Comparison of ENCODE assay signal across 18 cellular contexts in genomic region chr6:1593958-1594314, GRCh38. TPM values are rescaled to one million over a fixed set of nuclear protein-coding genes. Genes with fewer than 3 reads are reported as not detected.
DNase-seq lines count a peak whose midpoint lies in the region; ATAC-seq and TF ChIP-seq lines count a peak whose summit lies in the region.
"Had no signal": no experiment of that assay in that cellular context is flagged by ENCODE, and none has a peak within 500 bp of the region (broad histone marks: within the 10 kb centered on the region; RNA-seq: fewer than 3 reads in every experiment).

No MANE protein-coding gene starts in this region.

- peaks cover 9% of the 10 kb centered on the region for H3K9me3 Mint-ChIP-seq in Caco-2 (ENCODE audit: unreplicated experiment)
- no peaks in the 10 kb centered on the region for H3K9me3 Mint-ChIP-seq in WTC11

- H3K4me3 ChIP-seq in BLaER1, result no peak overlapping the region
- no peak overlapping the region for H3K4me3 ChIP-seq in Caco-2 (ENCODE audit: low read depth, low read length)
- no peak overlapping the region for H3K4me3 ChIP-seq in RWPE2 (ENCODE audit: severe bottlenecking)
- H3K4me3 ChIP-seq: GM23248, K562, SJSA1 had no signal

- H3K27ac ChIP-seq in BLaER1 (no peak overlapping the region), RWPE2 (ENCODE audit: poor library complexity, severe bottlenecking) (no peak overlapping the region)
- H3K27ac ChIP-seq: GM23248, SJSA1 had no signal

- POLR2A ChIA-PET in Caco-2 (lab: Charles Lee) (no interaction called here), WTC11 (lab: Charles Lee) (no interaction called here)

- H3K9me3 ChIP-seq in BLaER1 (no peaks in the 10 kb centered on the region), Caco-2 (no peaks in the 10 kb centered on the region), RWPE2 (ENCODE audit: severe bottlenecking) (peaks cover 2% of the 10 kb centered on the region)
- H3K9me3 ChIP-seq: SJSA1 had no signal

- H3K36me3 Mint-ChIP-seq in Caco-2 (ENCODE audit: insufficient read depth, unreplicated experiment) (peaks cover 4% of the 10 kb centered on the region), WTC11 (no peaks in the 10 kb centered on the region)

- no peak overlapping the region for H3K9ac ChIP-seq in BLaER1
- H3K9ac ChIP-seq: GM23248 had no signal

- H3K4me1 Mint-ChIP-seq in Caco-2 (ENCODE audit: low read depth, unreplicated experiment) (peaks cover 27% of the 10 kb centered on the region), WTC11 (peaks cover 25% of the 10 kb centered on the region)

- H3K4me2 ChIP-seq in BLaER1, result peak overlapping the region; percentile 99; the same call in 1 of the 2 replicates

- H4K20me1 ChIP-seq in BLaER1, result peaks cover 9% of the 10 kb centered on the region; the same call in 1 of the 2 replicates

- H3K27ac Mint-ChIP-seq in Caco-2 (ENCODE audit: unreplicated experiment) (no peak overlapping the region), WTC11 (no peak overlapping the region)

- H3K4me1 ChIP-seq in BLaER1 (peaks cover 23% of the 10 kb centered on the region), Caco-2 (peaks cover 29% of the 10 kb centered on the region), RWPE2 (ENCODE audit: insufficient read depth, poor library complexity, severe bottlenecking) (peaks cover 4% of the 10 kb centered on the region)

- TF ChIP-seq CTCF in Caco-2 (IDR thresholded peaks at IDR 0.05; ENCODE audit: insufficient read depth in 1 of 2, low read depth in 1 of 2, low read length in 1 of 2, severe bottlenecking in 1 of 2, unreplicated experiment in 1 of 2) (no peak), RWPE2 (IDR thresholded peaks at IDR 0.05; ENCODE audit: poor library complexity, severe bottlenecking) (no peak), WTC11 (IDR thresholded peaks at IDR 0.05) (no peak)

- peaks cover 29% of the 10 kb centered on the region for H3K27me3 ChIP-seq in BLaER1
- H3K27me3 ChIP-seq in Caco-2 (replicated peaks; ENCODE audit: control insufficient read depth, insufficient read depth, low read length), result no peaks in the 10 kb centered on the region
- H3K27me3 ChIP-seq in RWPE2 (ENCODE audit: insufficient read depth, poor library complexity, severe bottlenecking), result peaks cover 17% of the 10 kb centered on the region
- H3K27me3 ChIP-seq: SJSA1 had no signal

- BruUV-seq in Caco-2 (replicated peaks; lab: Mats Ljungman, UMichigan), result no TSS peak

- no peaks in the 10 kb centered on the region for H3K36me3 ChIP-seq in BLaER1
- H3K36me3 ChIP-seq in Caco-2 (ENCODE audit: control insufficient read depth, insufficient read depth, low read length), result no peaks in the 10 kb centered on the region
- H3K36me3 ChIP-seq in RWPE2 (ENCODE audit: low read depth), result no peaks in the 10 kb centered on the region
- H3K36me3 ChIP-seq: SJSA1 had no signal

- ATAC-seq in RWPE2 (ENCODE audit: low read depth) (peak; percentile 14; the same call in 1 of the 3 replicates), HG03135 (IDR thresholded peaks at IDR 0.05; ENCODE audit: unreplicated experiment) (no peak), WTC11 (no peak)
- ATAC-seq: K562 had no signal

- peaks cover 5% of the 10 kb centered on the region for H3K27me3 Mint-ChIP-seq in Caco-2 (ENCODE audit: insufficient read depth, unreplicated experiment)
- peaks cover 21% of the 10 kb centered on the region for H3K27me3 Mint-ChIP-seq in WTC11 (ENCODE audit: low read depth)

- H3K4me3 Mint-ChIP-seq in Caco-2 (ENCODE audit: unreplicated experiment) (peak overlapping the region; percentile 65), WTC11 (no peak overlapping the region)

- no peak for DNase-seq in Caco-2
- DNase-seq in RWPE2 (ENCODE audit: low spot score), result no peak
- DNase-seq in mesenteric fat pad (ENCODE audit: low spot score), result peak; percentile 71
- no peak for DNase-seq in NCI-H2029 (lab: John Stamatoyannopoulos, UW)
- DNase-seq in WTC11 (ENCODE audit: low spot score), result no peak
- DNase-seq: C1 segment of cervical spinal cord, DND-41, GM23248, HCEC 1CT, NCI-H1105 treated with DMSO at 0.1 percent for 48 hours, NCI-H1694, NCI-H345, NCI-H524 treated with DMSO at 0.1 percent for 48 hours, SW 1271 had no signal

- CTCF ChIA-PET in Caco-2 (lab: Charles Lee) (interaction anchor here (0.9 kb wide), 1 partner anchor 70 kb away, joined by 4 read pairs; no protein-coding TSS in a partner anchor), WTC11 (lab: Charles Lee) (interaction anchor here (0.5 to 1.3 kb wide), 3 partner anchors 51 to 760 kb away, joined by 3 to 4 read pairs (median 3); no protein-coding TSS in a partner anchor)

- intact Hi-C loops in Caco-2 (cut with micrococcal nuclease; ENCODE audit: unreplicated experiment), result no loop called here

TF ChIP-seq in WTC11, 78 proteins besides CTCF, POLR2A, EP300 and RAD21 (continues in another document):
- TF ChIP-seq, protein P1, sequence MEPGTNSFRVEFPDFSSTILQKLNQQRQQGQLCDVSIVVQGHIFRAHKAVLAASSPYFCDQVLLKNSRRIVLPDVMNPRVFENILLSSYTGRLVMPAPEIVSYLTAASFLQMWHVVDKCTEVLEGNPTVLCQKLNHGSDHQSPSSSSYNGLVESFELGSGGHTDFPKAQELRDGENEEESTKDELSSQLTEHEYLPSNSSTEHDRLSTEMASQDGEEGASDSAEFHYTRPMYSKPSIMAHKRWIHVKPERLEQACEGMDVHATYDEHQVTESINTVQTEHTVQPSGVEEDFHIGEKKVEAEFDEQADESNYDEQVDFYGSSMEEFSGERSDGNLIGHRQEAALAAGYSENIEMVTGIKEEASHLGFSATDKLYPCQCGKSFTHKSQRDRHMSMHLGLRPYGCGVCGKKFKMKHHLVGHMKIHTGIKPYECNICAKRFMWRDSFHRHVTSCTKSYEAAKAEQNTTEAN (CRISPR knock-in tag; IDR thresholded peaks at IDR 0.05), result no peak
- no peak for TF ChIP-seq ERG (CRISPR knock-in tag; IDR thresholded peaks at IDR 0.05)
- TF ChIP-seq, protein P2, sequence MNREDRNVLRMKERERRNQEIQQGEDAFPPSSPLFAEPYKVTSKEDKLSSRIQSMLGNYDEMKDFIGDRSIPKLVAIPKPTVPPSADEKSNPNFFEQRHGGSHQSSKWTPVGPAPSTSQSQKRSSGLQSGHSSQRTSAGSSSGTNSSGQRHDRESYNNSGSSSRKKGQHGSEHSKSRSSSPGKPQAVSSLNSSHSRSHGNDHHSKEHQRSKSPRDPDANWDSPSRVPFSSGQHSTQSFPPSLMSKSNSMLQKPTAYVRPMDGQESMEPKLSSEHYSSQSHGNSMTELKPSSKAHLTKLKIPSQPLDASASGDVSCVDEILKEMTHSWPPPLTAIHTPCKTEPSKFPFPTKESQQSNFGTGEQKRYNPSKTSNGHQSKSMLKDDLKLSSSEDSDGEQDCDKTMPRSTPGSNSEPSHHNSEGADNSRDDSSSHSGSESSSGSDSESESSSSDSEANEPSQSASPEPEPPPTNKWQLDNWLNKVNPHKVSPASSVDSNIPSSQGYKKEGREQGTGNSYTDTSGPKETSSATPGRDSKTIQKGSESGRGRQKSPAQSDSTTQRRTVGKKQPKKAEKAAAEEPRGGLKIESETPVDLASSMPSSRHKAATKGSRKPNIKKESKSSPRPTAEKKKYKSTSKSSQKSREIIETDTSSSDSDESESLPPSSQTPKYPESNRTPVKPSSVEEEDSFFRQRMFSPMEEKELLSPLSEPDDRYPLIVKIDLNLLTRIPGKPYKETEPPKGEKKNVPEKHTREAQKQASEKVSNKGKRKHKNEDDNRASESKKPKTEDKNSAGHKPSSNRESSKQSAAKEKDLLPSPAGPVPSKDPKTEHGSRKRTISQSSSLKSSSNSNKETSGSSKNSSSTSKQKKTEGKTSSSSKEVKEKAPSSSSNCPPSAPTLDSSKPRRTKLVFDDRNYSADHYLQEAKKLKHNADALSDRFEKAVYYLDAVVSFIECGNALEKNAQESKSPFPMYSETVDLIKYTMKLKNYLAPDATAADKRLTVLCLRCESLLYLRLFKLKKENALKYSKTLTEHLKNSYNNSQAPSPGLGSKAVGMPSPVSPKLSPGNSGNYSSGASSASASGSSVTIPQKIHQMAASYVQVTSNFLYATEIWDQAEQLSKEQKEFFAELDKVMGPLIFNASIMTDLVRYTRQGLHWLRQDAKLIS (CRISPR knock-in tag; IDR thresholded peaks at IDR 0.05; ENCODE audit: borderline replicate concordance), result no peak

RNA-seq across cellular contexts. Expression of gene FOXC1, which starts 15.8 kb away (rescaled TPM):
- total RNA-seq in Caco-2 (2022) (6.8 and 7.1 TPM in 2 replicates), mesenteric fat pad (7.6 TPM), WTC11 (2021) (6.1 to 10.7 TPM (median 7.2 TPM) in 3 replicates)
- total RNA-seq: K562 had no signal
